Comparison of ENCODE assay signal across 1 cellular context in genomic region chr18:48850891-48851302, GRCh38.
TF ChIP-seq lines count a peak whose summit lies in the region.

No MANE protein-coding gene starts in this region.

TF ChIP-seq in HepG2, 621 proteins besides CTCF, POLR2A, EP300 and RAD21 (continued from another document):
- TF ChIP-seq HINFP (CRISPR knock-in tag; IDR thresholded peaks at IDR 0.05; ENCODE audit: low read depth), result no peak
